ENCODE assay signal across 10 cellular contexts in genomic region chr7:43757073-43757720, GRCh38. TPM values are rescaled to one million over a fixed set of nuclear protein-coding genes. Genes with fewer than 3 reads are reported as not detected.
DNase-seq lines count a peak whose midpoint lies in the region; ATAC-seq, FAIRE-seq and TF ChIP-seq lines count a peak whose summit lies in the region.
"Had no signal": no experiment of that assay in that cellular context is flagged by ENCODE, and none has a peak within 500 bp of the region (broad histone marks: within the 10 kb centered on the region; RNA-seq: fewer than 3 reads in every experiment).

No MANE protein-coding gene starts in this region.

- no peaks in the 10 kb centered on the region for H3K79me2 ChIP-seq in parathyroid adenoma

- no peaks in the 10 kb centered on the region for H3K9me3 ChIP-seq in parathyroid adenoma (ENCODE audit: control insufficient read depth, low read length)

- ATAC-seq in activated CD8-positive, alpha-beta memory T cell treated with anti-CD3 and anti-CD28 coated beads, Interleukin-2, amount 10 ng/mL, durations not matched to agents 7 days and 5 days: no peak
- no peak for ATAC-seq in effector memory CD8-positive, alpha-beta T cell (replicated peaks)

- CTCF ChIA-PET in activated CD8-positive, alpha-beta memory T cell treated with anti-CD3 and anti-CD28 coated beads, Interleukin-2, amount 10 ng/mL, durations not matched to agents 7 days and 5 days (lab: Charles Lee): interaction anchor here (0.7 to 5.5 kb wide), 5 partner anchors 28 to 174 kb away, joined by 3 to 21 read pairs (median 3); partner anchors contain the start of genes COA1 and STK17A

- H2AFZ ChIP-seq in parathyroid adenoma: peak overlapping the region; percentile 31

- peaks cover 2% of the 10 kb centered on the region for H3K4me1 ChIP-seq in parathyroid adenoma

- no peak overlapping the region for H3K27ac ChIP-seq in parathyroid adenoma

- FAIRE-seq in urothelium cell line (lab: Jason Lieb, UNC): no peak

- H3K4me2 ChIP-seq in parathyroid adenoma (ENCODE audit: low read length): no peak overlapping the region

- peaks cover 12% of the 10 kb centered on the region for H3K27me3 Mint-ChIP-seq in activated CD8-positive, alpha-beta memory T cell treated with anti-CD3 and anti-CD28 coated beads, Interleukin-2, amount 10 ng/mL, durations not matched to agents 7 days and 5 days
- H3K27me3 Mint-ChIP-seq in effector memory CD8-positive, alpha-beta T cell: no peaks in the 10 kb centered on the region

- no peak for TF ChIP-seq CTCF in parathyroid adenoma (IDR thresholded peaks at IDR 0.05)

- H3K36me3 ChIP-seq in parathyroid adenoma (ENCODE audit: control insufficient read depth, insufficient read depth, low read length): no peaks in the 10 kb centered on the region

- no peak for DNase-seq in activated CD8-positive, alpha-beta memory T cell treated with anti-CD3 and anti-CD28 coated beads, Interleukin-2, amount 10 ng/mL, durations not matched to agents 7 days and 5 days
- DNase-seq in activated CD8-positive, alpha-beta memory T cell treated with anti-CD3 and anti-CD28 coated beads, Interleukin-2, amount 50 U/mL, for 4 hours: no peak
- DNase-seq in OCI-M1 (lab: John Stamatoyannopoulos, UW): peak; percentile 37
- DNase-seq in effector memory CD8-positive, alpha-beta T cell: no peak
- no peak for DNase-seq in urothelium cell line (ENCODE audit: low spot score)
- DNase-seq in GM03348 (ENCODE audit: low spot score): no peak
- DNase-seq in SIG-M5 (lab: John Stamatoyannopoulos, UW): no peak
- DNase-seq: NCI-H1436 treated with DMSO at 0.1 percent for 48 hours, NCI-H524 treated with DMSO at 0.1 percent for 48 hours had no signal

- H3K4me3 ChIP-seq in parathyroid adenoma (ENCODE audit: low read depth, low read length): no peak overlapping the region

- H3K4me3 Mint-ChIP-seq in activated CD8-positive, alpha-beta memory T cell treated with anti-CD3 and anti-CD28 coated beads, Interleukin-2, amount 10 ng/mL, durations not matched to agents 7 days and 5 days: peak overlapping the region; percentile 64
- peak overlapping the region; percentile 81 to 82 for H3K4me3 Mint-ChIP-seq in effector memory CD8-positive, alpha-beta T cell

- no peak overlapping the region for H3K9ac ChIP-seq in parathyroid adenoma

- H3K4me1 Mint-ChIP-seq in activated CD8-positive, alpha-beta memory T cell treated with anti-CD3 and anti-CD28 coated beads, Interleukin-2, amount 10 ng/mL, durations not matched to agents 7 days and 5 days: peaks cover 35% of the 10 kb centered on the region
- H3K4me1 Mint-ChIP-seq in effector memory CD8-positive, alpha-beta T cell (ENCODE audit: low read depth in 2 of 2): peaks cover 18 to 28% of the 10 kb centered on the region in 2 donors

- H3K27ac Mint-ChIP-seq in activated CD8-positive, alpha-beta memory T cell treated with anti-CD3 and anti-CD28 coated beads, Interleukin-2, amount 10 ng/mL, durations not matched to agents 7 days and 5 days: no peak overlapping the region
- peak overlapping the region; percentile 18 to 55 for H3K27ac Mint-ChIP-seq in effector memory CD8-positive, alpha-beta T cell

- H3K27me3 ChIP-seq in parathyroid adenoma (ENCODE audit: control insufficient read depth, insufficient read depth, low read length): no peaks in the 10 kb centered on the region

- no peaks in the 10 kb centered on the region for H3K9me3 Mint-ChIP-seq in activated CD8-positive, alpha-beta memory T cell treated with anti-CD3 and anti-CD28 coated beads, Interleukin-2, amount 10 ng/mL, durations not matched to agents 7 days and 5 days (ENCODE audit: low read depth)
- no peaks in the 10 kb centered on the region for H3K9me3 Mint-ChIP-seq in effector memory CD8-positive, alpha-beta T cell

- peaks cover 3% of the 10 kb centered on the region for H3K36me3 Mint-ChIP-seq in activated CD8-positive, alpha-beta memory T cell treated with anti-CD3 and anti-CD28 coated beads, Interleukin-2, amount 10 ng/mL, durations not matched to agents 7 days and 5 days
- peaks cover 3% of the 10 kb centered on the region for H3K36me3 Mint-ChIP-seq in effector memory CD8-positive, alpha-beta T cell (ENCODE audit: insufficient read depth)

RNA-seq across cellular contexts. Expression of gene BLVRA, which starts 1.3 kb away (rescaled TPM):
- 10 to 100 TPM; 37.2 to 46.9 TPM for total RNA-seq in activated CD8-positive, alpha-beta memory T cell treated with anti-CD3 and anti-CD28 coated beads, Interleukin-2, amount 10 ng/mL, durations not matched to agents 7 days and 5 days

RNA-seq across cellular contexts. Expression of gene COA1, which starts 27.9 kb away (rescaled TPM):
- total RNA-seq in activated CD8-positive, alpha-beta memory T cell treated with anti-CD3 and anti-CD28 coated beads, Interleukin-2, amount 10 ng/mL, durations not matched to agents 7 days and 5 days: 10 to 100 TPM; 66.7 to 73.0 TPM
